ENCODE assay signal across 8 cellular contexts in genomic region chr17:74750327-74751069, GRCh38. TPM values are rescaled to one million over a fixed set of nuclear protein-coding genes. Genes with fewer than 3 reads are reported as not detected.
DNase-seq lines count a peak whose midpoint lies in the region; ATAC-seq and TF ChIP-seq lines count a peak whose summit lies in the region.

No MANE protein-coding gene starts in this region.

- peaks cover 44% of the 10 kb centered on the region for H3K4me1 Mint-ChIP-seq in brain
- H3K4me1 Mint-ChIP-seq in type B pancreatic cell (ENCODE audit: unreplicated experiment): peaks cover 22% of the 10 kb centered on the region

- H3K9ac ChIP-seq in mesenchymal stem cell (ENCODE audit: low read length): no peak overlapping the region

- peak overlapping the region in 1 of 2 experiments; percentile 76 for H3K14ac ChIP-seq in mesenchymal stem cell (ENCODE audit: low read length in 2 of 2)

- DNase-seq in cardiac muscle cell (ENCODE audit: low read depth in 1 of 2, low spot score in 1 of 2) (no peak), cardiac septum (ENCODE audit: low spot score) (no peak), mesenchymal stem cell (no peak), type B pancreatic cell (ENCODE audit: extremely low spot score, unreplicated experiment) (no peak), NCI-H1105 (lab: John Stamatoyannopoulos, UW) (no peak)

- H2BK5ac ChIP-seq in mesenchymal stem cell (ENCODE audit: low read depth, low read length, poor library complexity, severe bottlenecking): no peak overlapping the region

- peak overlapping the region; percentile 67 for H3K4me3 ChIP-seq in cardiac muscle cell
- H3K4me3 ChIP-seq in mesenchymal stem cell (ENCODE audit: insufficient read depth in 1 of 2, low read depth in 1 of 2, low read length in 2 of 2): peak overlapping the region; percentile 75 to 87

- H4K91ac ChIP-seq in mesenchymal stem cell (ENCODE audit: low read length): peak overlapping the region; percentile 83

- H3K27me3 ChIP-seq in cardiac muscle cell: no peaks in the 10 kb centered on the region
- peaks cover 0 to 3% of the 10 kb centered on the region in 2 experiments for H3K27me3 ChIP-seq in mesenchymal stem cell (ENCODE audit: control insufficient read depth in 1 of 2, insufficient read depth in 1 of 2, low read length in 2 of 2)

- H3K27ac ChIP-seq in cardiac muscle cell (no peak overlapping the region), mesenchymal stem cell (ENCODE audit: low read length, poor library complexity, severe bottlenecking) (peak overlapping the region; percentile 54)

- no peak overlapping the region for H2AFZ ChIP-seq in mesenchymal stem cell (ENCODE audit: low read depth, low read length)

- H3K9me3 Mint-ChIP-seq in brain (peaks cover 0 to 10% (median 0%) of the 10 kb centered on the region in 5 experiments), type B pancreatic cell (no peaks in the 10 kb centered on the region)

- no peak for ATAC-seq in HG03108 (IDR thresholded peaks at IDR 0.05; ENCODE audit: unreplicated experiment)
- no peak for ATAC-seq in HG02798 (IDR thresholded peaks at IDR 0.05; ENCODE audit: poor library complexity, unreplicated experiment)

- peak overlapping the region; percentile 76 to 97 (median 92) for H3K4me3 Mint-ChIP-seq in brain
- H3K4me3 Mint-ChIP-seq in type B pancreatic cell: peak overlapping the region; percentile 98

- H3K79me1 ChIP-seq in mesenchymal stem cell (replicated peaks; ENCODE audit: low read length, poor library complexity, severe bottlenecking): peaks cover 23% of the 10 kb centered on the region

- peak overlapping the region in 1 of 2 experiments; percentile 10 for H3K23ac ChIP-seq in mesenchymal stem cell (ENCODE audit: low read length in 2 of 2)

- H2BK15ac ChIP-seq in mesenchymal stem cell (ENCODE audit: low read depth, poor library complexity, severe bottlenecking): peak overlapping the region; percentile 13

- peak overlapping the region; percentile 57 to 65 for H2BK12ac ChIP-seq in mesenchymal stem cell (ENCODE audit: low read length in 2 of 2)

- H3K9me3 ChIP-seq in cardiac muscle cell (ENCODE audit: low read depth) (no peaks in the 10 kb centered on the region), mesenchymal stem cell (ENCODE audit: control insufficient read depth, low read length) (no peaks in the 10 kb centered on the region)

- TF ChIP-seq CTCF in cardiac muscle cell (IDR thresholded peaks at IDR 0.05; ENCODE audit: low read depth, low read length) (no peak), brain (conservative IDR thresholded peaks at IDR 0.05) (no peak), type B pancreatic cell (conservative IDR thresholded peaks at IDR 0.05) (no peak)

- 68% methylated on average over 13 of the region's 13 CpGs for WGBS in mesenchymal stem cell

- no peaks in the 10 kb centered on the region for H3K36me3 Mint-ChIP-seq in brain
- peaks cover 10% of the 10 kb centered on the region for H3K36me3 Mint-ChIP-seq in type B pancreatic cell

- peak overlapping the region in 1 of 2 experiments; percentile 67 for H3K18ac ChIP-seq in mesenchymal stem cell (ENCODE audit: low read depth in 1 of 2, low read length in 2 of 2)

- intact Hi-C loops in cardiac septum (cut with DNase I): no loop called here

- H3K27me3 Mint-ChIP-seq in brain (peaks cover 24% of the 10 kb centered on the region), type B pancreatic cell (peaks cover 17% of the 10 kb centered on the region)

- H3K27ac Mint-ChIP-seq in brain (peak overlapping the region; percentile 63 to 98 (median 90)), type B pancreatic cell (peak overlapping the region; percentile 94)

- H2BK120ac ChIP-seq in mesenchymal stem cell (ENCODE audit: low read depth, low read length): no peak overlapping the region

- H3K4me2 ChIP-seq in mesenchymal stem cell (ENCODE audit: low read length, poor library complexity, severe bottlenecking): peak overlapping the region; percentile 92

- H2AK5ac ChIP-seq in mesenchymal stem cell (ENCODE audit: low read length, severe bottlenecking): peak overlapping the region; percentile 54

- H3K4me1 ChIP-seq in cardiac muscle cell (ENCODE audit: low read depth) (peaks cover 31% of the 10 kb centered on the region), mesenchymal stem cell (ENCODE audit: control insufficient read depth, insufficient read depth, low read depth, low read length) (peaks cover 40% of the 10 kb centered on the region)

- peak overlapping the region; percentile 77 for H4K8ac ChIP-seq in mesenchymal stem cell (ENCODE audit: low read length)

- H3K36me3 ChIP-seq in cardiac muscle cell (no peaks in the 10 kb centered on the region), mesenchymal stem cell (ENCODE audit: control insufficient read depth in 1 of 2, insufficient read depth in 2 of 2, low read depth in 1 of 2, low read length in 2 of 2) (peaks cover 0 to 21% of the 10 kb centered on the region in 2 experiments)

- peak overlapping the region; percentile 34 to 85 for H3K4ac ChIP-seq in mesenchymal stem cell (ENCODE audit: low read depth in 1 of 2, low read length in 2 of 2)

RNA-seq across cellular contexts. Expression of gene NHERF1, which starts 2.1 kb away (rescaled TPM):
- total RNA-seq in cardiac muscle cell: 78.2 and 87.3 TPM in 2 replicates
- polyA plus RNA-seq in cardiac muscle cell: 95.1 and 111 TPM in 2 replicates
- 10.1 TPM for total RNA-seq in cardiac septum
- 95.8 TPM for polyA plus RNA-seq in brain (ENCODE audit: insufficient read depth, low read depth, low replicate concordance)
- 126 TPM for polyA plus RNA-seq in mesenchymal stem cell (2013, experiment 1 of 2)
- polyA plus RNA-seq in mesenchymal stem cell (2013, experiment 2 of 2): 126 TPM
- 86.9 and 157 TPM in 2 replicates for total RNA-seq in type B pancreatic cell (ENCODE audit: low replicate concordance)

RNA-seq across cellular contexts. Expression of gene RAB37, which starts 13.4 kb away (rescaled TPM):
- total RNA-seq in cardiac muscle cell (3.4 and 6.9 TPM in 2 replicates), cardiac septum (0.94 TPM), type B pancreatic cell (ENCODE audit: low replicate concordance) (3.4 and 4.2 TPM in 2 replicates)
- polyA plus RNA-seq in cardiac muscle cell (4.6 and 4.9 TPM in 2 replicates), brain (ENCODE audit: insufficient read depth, low read depth, low replicate concordance) (2.8 TPM)
- polyA plus RNA-seq in mesenchymal stem cell (2013, experiment 1 of 2): 2.4 TPM
- polyA plus RNA-seq in mesenchymal stem cell (2013, experiment 2 of 2): 1.9 TPM

RNA-seq across cellular contexts. Expression of gene NAT9, which starts 25.6 kb away (rescaled TPM):
- total RNA-seq in cardiac muscle cell (45.9 and 73.1 TPM in 2 replicates), cardiac septum (27.6 TPM), type B pancreatic cell (ENCODE audit: low replicate concordance) (54.7 and 67.2 TPM in 2 replicates)
- polyA plus RNA-seq in cardiac muscle cell (56.2 and 96.8 TPM in 2 replicates), brain (ENCODE audit: insufficient read depth, low read depth, low replicate concordance) (24.8 TPM)
- 29.5 TPM for polyA plus RNA-seq in mesenchymal stem cell (2013, experiment 1 of 2)
- polyA plus RNA-seq in mesenchymal stem cell (2013, experiment 2 of 2): 30.4 TPM

RNA-seq across cellular contexts. Expression of gene CD300LF, which starts 37.8 kb away (rescaled TPM):
- total RNA-seq in cardiac muscle cell: not detected in 2 replicates
- not detected in 2 replicates for polyA plus RNA-seq in cardiac muscle cell
- 0.46 TPM for total RNA-seq in cardiac septum
- polyA plus RNA-seq in brain (ENCODE audit: insufficient read depth, low read depth, low replicate concordance): 0.54 TPM
- not detected for polyA plus RNA-seq in mesenchymal stem cell (2013, experiment 1 of 2)
- not detected for polyA plus RNA-seq in mesenchymal stem cell (2013, experiment 2 of 2)
- 0.19 TPM in 1 of 2 replicates, not detected in the other for total RNA-seq in type B pancreatic cell (ENCODE audit: low replicate concordance)
